ENCODE assay signal across 1 cellular context in genomic region chr11:59556115-59556882, GRCh38.
TF ChIP-seq lines count a peak whose summit lies in the region.

No MANE protein-coding gene starts in this region.

TF ChIP-seq in K562, 482 proteins besides CTCF, POLR2A, EP300 and RAD21 (continued from another document and continues in another):
- TF ChIP-seq CGGBP1 (CRISPR knock-in tag; IDR thresholded peaks at IDR 0.05): 0 out of 2 replicates have a peak, but pooled peaks have one; percentile 47
- TF ChIP-seq RBM25 (IDR thresholded peaks at IDR 0.05; ENCODE audit: low read depth, low read length, severe bottlenecking): peak; percentile 47
- peak in 1 of 2 experiments; percentile 25; a peak in 1 of 4 replicates for TF ChIP-seq ZNF639 (CRISPR knock-in tag; conservative IDR thresholded peaks at IDR 0.05 in 1 of 2, IDR thresholded peaks at IDR 0.05 in 1 of 2)
- peak in 1 of 2 experiments; percentile 78; a peak in 2 of 4 replicates for TF ChIP-seq CSDE1 (IDR thresholded peaks at IDR 0.05)
- TF ChIP-seq CREB3L1 (IDR thresholded peaks at IDR 0.05; ENCODE audit: borderline replicate concordance, low read depth): peak; percentile 85
- peak; percentile 46 to 66 for TF ChIP-seq E2F6 (IDR thresholded peaks at IDR 0.05; ENCODE audit: borderline replicate concordance in 1 of 2, extremely low read depth in 1 of 2, insufficient read depth in 1 of 2, insufficient read length in 1 of 2, low read depth in 1 of 2, low read length in 1 of 2, poor library complexity in 1 of 2, severe bottlenecking in 1 of 2)
- TF ChIP-seq STAT6 (CRISPR knock-in tag; IDR thresholded peaks at IDR 0.05): no peak
- TF ChIP-seq E2F1 (CRISPR knock-in tag; IDR thresholded peaks at IDR 0.05): 0 out of 2 replicates have a peak, but pooled peaks have one; percentile 9
- peak; percentile 67; the same call in 1 of the 2 replicates for TF ChIP-seq ZNF24 (IDR thresholded peaks at IDR 0.05)
- no peak for TF ChIP-seq CHCHD3 (CRISPR knock-in tag; IDR thresholded peaks at IDR 0.05)
- peak; percentile 85 for TF ChIP-seq EP400 (IDR thresholded peaks at IDR 0.05)
- TF ChIP-seq RBM17 (IDR thresholded peaks at IDR 0.05; ENCODE audit: borderline replicate concordance, low read depth, low read length): no peak
- TF ChIP-seq TBP (optimal IDR thresholded peaks at IDR 0.05; ENCODE audit: low read depth, low read length): peak; percentile 100
- peak; percentile 86 for TF ChIP-seq POLR3A (IDR thresholded peaks at IDR 0.05; ENCODE audit: borderline replicate concordance, extremely low read depth, insufficient read depth, insufficient read length)
- TF ChIP-seq ZBTB7A (IDR thresholded peaks at IDR 0.05; ENCODE audit: borderline replicate concordance, control insufficient read depth, low read depth, low read length): 0 out of 2 replicates have a peak, but pooled peaks have one; percentile 32
- peak; percentile 18 for TF ChIP-seq CHD4 (IDR thresholded peaks at IDR 0.05; ENCODE audit: insufficient read depth, insufficient replicate concordance, low read depth, low read length, poor library complexity, severe bottlenecking)
- peak; percentile 59; the same call in 1 of the 2 replicates for TF ChIP-seq CHAMP1 (IDR thresholded peaks at IDR 0.05)
- peak; percentile 92 for TF ChIP-seq ETV1 (tag; conservative IDR thresholded peaks at IDR 0.05; ENCODE audit: low read depth)
- peak in 1 of 2 experiments; percentile 1; a peak in 1 of 4 replicates for TF ChIP-seq MLLT1 (IDR thresholded peaks at IDR 0.05)
- TF ChIP-seq RCOR1 (IDR thresholded peaks at IDR 0.05; ENCODE audit: borderline replicate concordance in 1 of 2, low read depth in 2 of 2, low read length in 2 of 2): peak; percentile 24 to 73; a peak in 2 of 4 replicates
- TF ChIP-seq ZMIZ1 (IDR thresholded peaks at IDR 0.05; ENCODE audit: low read depth in 2 of 2, low read length in 2 of 2): peak in 1 of 2 experiments; percentile 25; a peak in 1 of 4 replicates
- TF ChIP-seq VEZF1 (CRISPR knock-in tag; IDR thresholded peaks at IDR 0.05): peak; percentile 36; the same call in 1 of the 2 replicates
- TF ChIP-seq NR2C2 (CRISPR knock-in tag; IDR thresholded peaks at IDR 0.05): no peak
- TF ChIP-seq NR2C2 (tag; IDR thresholded peaks at IDR 0.05): 0 out of 2 replicates have a peak, but pooled peaks have one; percentile 24
- no peak for TF ChIP-seq CCNT2 (IDR thresholded peaks at IDR 0.05; ENCODE audit: borderline replicate concordance, extremely low read depth, insufficient read length, low read depth, low read length)
- no peak for TF ChIP-seq TAF7 (tag; IDR thresholded peaks at IDR 0.05)
- TF ChIP-seq PML (IDR thresholded peaks at IDR 0.05; ENCODE audit: low read length): peak; percentile 36; the same call in 1 of the 2 replicates
- TF ChIP-seq GMEB1 (CRISPR knock-in tag; IDR thresholded peaks at IDR 0.05): no peak
- TF ChIP-seq CXXC5 (CRISPR knock-in tag; IDR thresholded peaks at IDR 0.05): peak; percentile 65
- peak; percentile 84 for TF ChIP-seq MAX (CRISPR knock-in tag; IDR thresholded peaks at IDR 0.05)
- TF ChIP-seq ELF1 (tag; IDR thresholded peaks at IDR 0.05): peak; percentile 54; the same call in 1 of the 2 replicates
- TF ChIP-seq BCOR (IDR thresholded peaks at IDR 0.05): peak; percentile 83
- TF ChIP-seq BACH1 (tag; IDR thresholded peaks at IDR 0.05): no peak
- peak; percentile 61 for TF ChIP-seq GABPB1 (CRISPR knock-in tag; IDR thresholded peaks at IDR 0.05)
- TF ChIP-seq TEAD2 (tag; IDR thresholded peaks at IDR 0.05): 0 out of 2 replicates have a peak, but pooled peaks have one; percentile 51
- peak; percentile 77 for TF ChIP-seq USF1 (CRISPR knock-in tag; IDR thresholded peaks at IDR 0.05)
